Comparison of ENCODE assay signal across 8 cellular contexts in the genomic region with DNA sequence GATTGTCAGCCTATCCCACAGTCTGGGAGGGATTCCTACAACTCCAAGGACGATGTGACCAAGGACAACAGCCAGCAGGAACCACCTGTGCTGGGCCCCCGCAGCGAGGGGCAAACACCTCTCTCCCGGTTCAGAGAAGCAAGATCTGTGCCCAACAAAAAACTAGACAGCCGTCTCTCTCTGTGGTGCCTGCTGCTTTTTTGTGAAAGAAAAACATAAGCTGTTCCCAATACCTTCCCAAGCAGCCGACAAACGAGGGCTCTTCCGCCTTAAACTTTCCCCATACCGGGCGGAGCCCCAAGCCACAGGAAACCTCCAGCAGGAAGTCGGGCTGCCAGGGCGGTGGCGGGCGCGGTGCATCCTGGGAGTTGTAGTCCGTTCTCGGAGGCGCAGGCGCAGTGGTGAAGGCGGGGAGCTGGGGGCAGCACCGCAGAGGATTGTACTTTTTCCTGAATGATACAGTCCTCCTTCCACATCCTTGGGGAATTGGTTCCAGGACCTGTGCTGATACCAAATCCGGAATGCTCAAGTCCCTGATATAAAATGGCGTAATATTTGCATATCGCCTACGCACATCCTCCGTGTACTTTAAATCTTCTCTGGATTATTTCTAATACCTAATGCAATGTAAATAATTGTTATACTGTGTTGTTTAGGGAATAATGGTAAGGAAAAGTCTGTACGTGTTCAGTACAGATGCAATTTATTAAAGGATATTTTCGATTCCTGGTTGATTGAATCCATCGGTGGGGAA.
DNase-seq lines count a peak whose midpoint lies in the region; ATAC-seq, FAIRE-seq and TF ChIP-seq lines count a peak whose summit lies in the region.

No MANE protein-coding gene starts in this region.

- peak; percentile 52 for ATAC-seq in HG02981 (IDR thresholded peaks at IDR 0.05; ENCODE audit: unreplicated experiment)

- in situ Hi-C loops in astrocyte of the spinal cord (cut with HindIII; ENCODE audit: low sequenced_read_pairs), result no loop called here

- DNase-seq in GM18507 (ENCODE audit: extremely low spot score, insufficient read length, low read depth) (peak; percentile 62), NCI-H2029 treated with DMSO at 0.1 percent for 48 hours (lab: John Stamatoyannopoulos, UW) (peak; percentile 74), T1000 (lab: John Stamatoyannopoulos, UW) (peak; percentile 72), astrocyte of the spinal cord (ENCODE audit: low read depth, low spot score) (peak; percentile 96), hippocampal formation (lab: John Stamatoyannopoulos, UW) (peak; percentile 93 to 97), renal cortical epithelial cell (ENCODE audit: low read depth) (peak; percentile 88), GM19240 (ENCODE audit: insufficient read length, low spot score) (no peak)

- FAIRE-seq in GM18507 (lab: Jason Lieb, UNC), result peak; percentile 99

- no peak for TF ChIP-seq CTCF in astrocyte of the spinal cord (IDR thresholded peaks at IDR 0.05; ENCODE audit: low read depth, low read length)

- H3K4me3 ChIP-seq in astrocyte of the spinal cord (ENCODE audit: low read depth, low read length), result peak overlapping the region; percentile 61
